In genomic region chr11:73157141-73158010, GRCh38 we compare ENCODE assay signal across 8 cellular contexts. TPM values are rescaled to one million over a fixed set of nuclear protein-coding genes. Genes with fewer than 3 reads are reported as not detected.
A peak's percentile ranks its signal among the peaks of the same experiment; 100 is the strongest.
DNase-seq lines count a peak whose midpoint lies in the region; ATAC-seq, FAIRE-seq and TF ChIP-seq lines count a peak whose summit lies in the region.

No MANE protein-coding gene starts in this region.

- H3K4me1 ChIP-seq in SJSA1 (replicated peaks) = peaks cover 38% of the 10 kb centered on the region
- peaks cover 10% of the 10 kb centered on the region for H3K4me1 ChIP-seq in keratinocyte (ENCODE audit: control insufficient read depth, extremely low read depth, insufficient read depth, low read length)

- TF ChIP-seq CTCF in GM12865 (IDR thresholded peaks at IDR 0.05; ENCODE audit: insufficient read depth, low read depth, low read length, missing control alignments) = no peak
- no peak for TF ChIP-seq CTCF in keratinocyte (optimal IDR thresholded peaks at IDR 0.05 in 1 of 3, IDR thresholded peaks at IDR 0.05 in 1 of 3, conservative IDR thresholded peaks at IDR 0.05 in 1 of 3; ENCODE audit: extremely low read depth in 1 of 3, insufficient read depth in 2 of 3, low read length in 3 of 3)

- no peak overlapping the region for H3K9ac ChIP-seq in keratinocyte (ENCODE audit: control insufficient read depth, extremely low read depth, insufficient read depth, low read length)

- H3K4me2 ChIP-seq in keratinocyte (ENCODE audit: control insufficient read depth, extremely low read depth, insufficient read depth, low read depth, low read length) = peak overlapping the region; percentile 16

- H3K36me3 ChIP-seq in SJSA1 (no peaks in the 10 kb centered on the region), keratinocyte (ENCODE audit: control insufficient read depth in 2 of 2, extremely low read depth in 1 of 2, insufficient read depth in 2 of 2, low read length in 2 of 2) (no peaks in the 10 kb centered on the region)

- dilution Hi-C loops in keratinocyte (cut with MboI; ENCODE audit: extremely low pct_ligation_motif_present, low sequenced_read_pairs) = no loop called here

- no peaks in the 10 kb centered on the region for H3K27me3 ChIP-seq in SJSA1 (replicated peaks)
- no peaks in the 10 kb centered on the region for H3K27me3 ChIP-seq in keratinocyte (ENCODE audit: control insufficient read depth, extremely low read depth, insufficient read depth, low read length)

- H3K9me1 ChIP-seq in keratinocyte (ENCODE audit: control insufficient read depth, extremely low read depth, insufficient read depth, low read length) = no peaks in the 10 kb centered on the region

- peak; percentile 39 for ATAC-seq in HG02642 (IDR thresholded peaks at IDR 0.05; ENCODE audit: poor library complexity, unreplicated experiment)
- no peak for ATAC-seq in GM19395 (IDR thresholded peaks at IDR 0.05; ENCODE audit: unreplicated experiment)

- H3K9me3 ChIP-seq in SJSA1 (replicated peaks) (no peaks in the 10 kb centered on the region), keratinocyte (ENCODE audit: control insufficient read depth, low read depth, low read length) (no peaks in the 10 kb centered on the region)

- H3K79me2 ChIP-seq in keratinocyte (ENCODE audit: control insufficient read depth, insufficient read depth, low read length) = no peaks in the 10 kb centered on the region

- peak; percentile 81 for DNase-seq in GM12865 (ENCODE audit: low read depth)
- DNase-seq in SJSA1 (ENCODE audit: low read depth in 1 of 2, low spot score in 2 of 2) = peak; percentile 78 to 88
- no peak for DNase-seq in keratinocyte (ENCODE audit: low read depth, low spot score)
- DNase-seq in urothelium cell line (ENCODE audit: low spot score) = peak; percentile 74
- DNase-seq in COR-L47 (lab: John Stamatoyannopoulos, UW) = no peak
- no peak for DNase-seq in stimulated activated CD8-positive, alpha-beta memory T cell treated with anti-CD3 and anti-CD28 coated beads, Interleukin-4, amount 100 ng/mL, for 48 hours

- no peak overlapping the region for H2AFZ ChIP-seq in keratinocyte (ENCODE audit: control insufficient read depth, low read length)

- H3K27ac ChIP-seq in SJSA1 = peak overlapping the region; percentile 73
- no peak overlapping the region for H3K27ac ChIP-seq in keratinocyte (ENCODE audit: control insufficient read depth, insufficient read depth, low read length)

- H4K20me1 ChIP-seq in keratinocyte (ENCODE audit: control insufficient read depth, extremely low read depth, insufficient read depth, low read length) = no peaks in the 10 kb centered on the region

- no peak for FAIRE-seq in keratinocyte (lab: Jason Lieb, UNC)
- FAIRE-seq in urothelium cell line (lab: Jason Lieb, UNC) = no peak

- H3K4me3 ChIP-seq in GM12865 (ENCODE audit: low read depth, low read length) = peak overlapping the region; percentile 59
- no peak overlapping the region for H3K4me3 ChIP-seq in SJSA1
- H3K4me3 ChIP-seq in keratinocyte (ENCODE audit: control insufficient read depth in 2 of 3, extremely low read depth in 1 of 3, insufficient read depth in 2 of 3, low read depth in 1 of 3, low read length in 3 of 3) = no peak overlapping the region

RNA-seq across cellular contexts. Expression of gene FCHSD2, which starts 15.3 kb away (rescaled TPM):
- 5.7 and 13.3 TPM in 2 replicates for total RNA-seq in SJSA1 (2014; rRNA removed; shearing (Covaris generic))
- 11.6 to 16.2 TPM (median 14.2 TPM) in 3 replicates for polyA plus RNA-seq in keratinocyte
- polyA plus RNA-seq in keratinocyte (2011; ENCODE audit: low read depth) = 42.3 TPM
- polyA plus RNA-seq in keratinocyte (2011; cell fraction: cytosol; rRNA removed) = 12.3 and 17.5 TPM in 2 replicates
- polyA plus RNA-seq in keratinocyte (2011; cell fraction: nucleus; rRNA removed) = 18.2 and 21.1 TPM in 2 replicates
- 11.2 and 12.1 TPM in 2 replicates for polyA plus RNA-seq in keratinocyte (2012; ENCODE audit: low replicate concordance)
- polyA minus RNA-seq in keratinocyte = 6.9 to 14.1 TPM (median 10.5 TPM) in 3 replicates
- polyA minus RNA-seq in keratinocyte (2011; cell fraction: cytosol; rRNA and poly(A)+ RNA removed) = 14.8 TPM
- polyA minus RNA-seq in keratinocyte (2011; cell fraction: nucleus; rRNA and poly(A)+ RNA removed) = 9.6 and 16.4 TPM in 2 replicates

Comparison
In these comparisons a context has a peak if more than half of its experiments do, and no peak if none do; other contexts are left out.
1. DNase-seq: peak in GM12865 (single experiment), SJSA1 (2 of 2) and urothelium cell line (single experiment); none in keratinocyte (single experiment), COR-L47 (single experiment) and stimulated activated CD8-positive, alpha-beta memory T cell treated with anti-CD3 and anti-CD28 coated beads, Interleukin-4, amount 100 ng/mL, for 48 hours (single experiment).